Comparison of ENCODE assay signal across 8 cellular contexts in genomic region chr7:75600748-75601147, GRCh38.
DNase-seq lines count a peak whose midpoint lies in the region; ATAC-seq, FAIRE-seq and TF ChIP-seq lines count a peak whose summit lies in the region.
"Not testable (repeated sequence)": the region's sequence is repeated elsewhere in the genome, so short reads cannot be mapped to it uniquely, and the experiment has no call there.

No MANE protein-coding gene starts in this region.

- peaks cover 43% of the 10 kb centered on the region for H3K36me3 Mint-ChIP-seq in GM23338 (ENCODE audit: low read depth)
- peaks cover 22% of the 10 kb centered on the region for H3K36me3 Mint-ChIP-seq in WTC11
- peaks cover 13% of the 10 kb centered on the region for H3K36me3 Mint-ChIP-seq in neural progenitor cell

- intact Hi-C loops in K562 (cut with micrococcal nuclease); dorsolateral prefrontal cortex (cut with DNase I): not testable (repeated sequence)

- TF ChIP-seq CTCF in GM23338 (conservative IDR thresholded peaks at IDR 0.05; ENCODE audit: low read depth in 2 of 2); VCaP (conservative IDR thresholded peaks at IDR 0.05); WTC11 (IDR thresholded peaks at IDR 0.05); K562 (IDR thresholded peaks at IDR 0.05 in 2 of 3, conservative IDR thresholded peaks at IDR 0.05 in 1 of 3; ENCODE audit: insufficient read depth in 2 of 3, low read depth in 1 of 3, low read length in 3 of 3); dorsolateral prefrontal cortex (IDR thresholded peaks at IDR 0.05 in 54 of 56, conservative IDR thresholded peaks at IDR 0.05 in 2 of 56; ENCODE audit: low read depth in 1 of 56, partially characterized antibody in 56 of 56); neural progenitor cell (IDR thresholded peaks at IDR 0.05): not testable (repeated sequence)

- H3K4me3 Mint-ChIP-seq in GM23338, WTC11, neural progenitor cell: not testable (repeated sequence)

- not testable (repeated sequence) for ATAC-seq in GM23338, WTC11, K562

- H3K27ac ChIP-seq in GM23338 (ENCODE audit: low read depth) (peak overlapping the region; percentile 11; the same call in 1 of the 2 replicates), VCaP (peak overlapping the region; percentile 64; the same call in 1 of the 2 replicates), dorsolateral prefrontal cortex (peak overlapping the region in 55 of 59 donors; percentile 72 to 98 (median 95)), neural progenitor cell (peak overlapping the region; percentile 73), substantia nigra (ENCODE audit: low read depth, low read length, poor library complexity, severe bottlenecking) (peak overlapping the region; percentile 69), temporal lobe (ENCODE audit: low read depth, low read length) (peak overlapping the region; percentile 42)
- H3K27ac ChIP-seq in K562 (ENCODE audit: extremely low read depth, low read depth, low read length), result not testable (repeated sequence)

- H3K4me1 Mint-ChIP-seq in GM23338 (peaks cover 35% of the 10 kb centered on the region), WTC11 (peaks cover 39% of the 10 kb centered on the region), neural progenitor cell (peaks cover 34% of the 10 kb centered on the region)

- H2AFZ ChIP-seq in GM23338; K562 (ENCODE audit: low read depth, low read length); neural progenitor cell (replicated peaks): not testable (repeated sequence)

- not testable (repeated sequence) for H3K27ac Mint-ChIP-seq in GM23338, WTC11, neural progenitor cell

- peaks cover 16% of the 10 kb centered on the region for H3K79me2 ChIP-seq in GM23338 (replicated peaks; ENCODE audit: insufficient read depth)
- H3K79me2 ChIP-seq in K562 (ENCODE audit: control insufficient read depth, insufficient read depth, low read length), result not testable (repeated sequence)
- H3K79me2 ChIP-seq in neural progenitor cell (ENCODE audit: low read depth), result peaks cover 66% of the 10 kb centered on the region

- H3K4me1 ChIP-seq in GM23338 (ENCODE audit: insufficient read depth) (peaks cover 34% of the 10 kb centered on the region), K562 (replicated peaks in 1 of 2; ENCODE audit: control insufficient read depth in 2 of 2, insufficient read depth in 2 of 2, low read length in 2 of 2) (peaks cover 14 to 21% of the 10 kb centered on the region in 2 experiments; a peak in 4 of 5 replicates), neural progenitor cell (peaks cover 36% of the 10 kb centered on the region)

- H3K9me1 ChIP-seq in K562 (ENCODE audit: control insufficient read depth, insufficient read depth, low read length), result not testable (repeated sequence)

- H3K9me3 ChIP-seq in K562 (replicated peaks; ENCODE audit: control insufficient read depth, insufficient read depth, low read depth, low read length); neural progenitor cell (ENCODE audit: low read depth): not testable (repeated sequence)

- not testable (repeated sequence) for H3K9me3 Mint-ChIP-seq in GM23338, WTC11, neural progenitor cell

- not testable (repeated sequence) for BruUV-seq in K562 (replicated peaks; lab: Mats Ljungman, UMichigan)

- H3K9me2 ChIP-seq in GM23338 (ENCODE audit: insufficient read depth), result not testable (repeated sequence)

- in situ Hi-C loops in K562 (cut with MboI), result not testable (repeated sequence)

- H3K36me3 ChIP-seq in GM23338 (ENCODE audit: insufficient read depth); K562 (ENCODE audit: control insufficient read depth, insufficient read depth, low read length); neural progenitor cell: not testable (repeated sequence)

- H3K27me3 Mint-ChIP-seq in GM23338 (ENCODE audit: insufficient read depth, low read depth, poor library complexity); WTC11 (ENCODE audit: low read depth); neural progenitor cell (ENCODE audit: insufficient read depth, low read depth): not testable (repeated sequence)

- not testable (repeated sequence) for H3K27me3 ChIP-seq in GM23338 (ENCODE audit: insufficient read depth); K562 (ENCODE audit: control insufficient read depth in 2 of 2, insufficient read depth in 2 of 2, low read length in 2 of 2); dorsolateral prefrontal cortex; neural progenitor cell

- not testable (repeated sequence) for TF ChIP-seq RAD21 in K562 (CRISPR knock-in tag; conservative IDR thresholded peaks at IDR 0.05 in 1 of 2, IDR thresholded peaks at IDR 0.05 in 1 of 2)

- not testable (repeated sequence) for FAIRE-seq in K562 (lab: Jason Lieb, UNC)

- not testable (repeated sequence) for TF ChIP-seq POLR2A in K562 (conservative IDR thresholded peaks at IDR 0.05)

- CTCF ChIA-PET in WTC11 (lab: Charles Lee), result interaction anchor here (1.1 kb wide), 1 partner anchor 39 kb away, joined by 3 read pairs; no protein-coding TSS in a partner anchor
- CTCF ChIA-PET in K562 (lab: Yijun Ruan, JAX; ENCODE audit: low intra/inter-chr PET ratio), result not testable (repeated sequence)

- POLR2A ChIA-PET in WTC11 (lab: Charles Lee); K562 (lab: Yijun Ruan, JAX): not testable (repeated sequence)

- H3F3A ChIP-seq in GM23338 (replicated peaks; ENCODE audit: low read depth) (peaks cover 11% of the 10 kb centered on the region; the same call in 1 of the 2 replicates), neural progenitor cell (ENCODE audit: low read depth) (peaks cover 43% of the 10 kb centered on the region)

- not testable (repeated sequence) for H3K4me2 ChIP-seq in GM23338; K562 (ENCODE audit: insufficient read depth, low read length); neural progenitor cell

- not testable (repeated sequence) for TF ChIP-seq EP300 in K562 (IDR thresholded peaks at IDR 0.05; ENCODE audit: low read length)

- not testable (repeated sequence) for DNase-seq in GM23338 (ENCODE audit: low spot score); WTC11 (ENCODE audit: low spot score); K562 (ENCODE audit: extremely low read depth in 1 of 4, low spot score in 3 of 4); dorsolateral prefrontal cortex; neural progenitor cell (ENCODE audit: low spot score); substantia nigra (lab: John Stamatoyannopoulos, UW)

- H4K20me1 ChIP-seq in GM23338 (replicated peaks; ENCODE audit: insufficient read depth); K562 (replicated peaks; ENCODE audit: control insufficient read depth, insufficient read depth, low read length): not testable (repeated sequence)
- peaks cover 55% of the 10 kb centered on the region for H4K20me1 ChIP-seq in neural progenitor cell (ENCODE audit: low read depth)

- 31% methylated on average over 4 of the region's 4 CpGs for WGBS in K562 (ENCODE audit: insufficient coverage, low coverage, missing lambda C conversion rate)

- H3K4me3 ChIP-seq in GM23338, K562, dorsolateral prefrontal cortex, neural progenitor cell: not testable (repeated sequence)

- H3K9ac ChIP-seq in K562 (ENCODE audit: insufficient read depth in 1 of 2, low read depth in 2 of 2, low read length in 2 of 2); neural progenitor cell: not testable (repeated sequence)

TF ChIP-seq in WTC11, 78 proteins besides CTCF, POLR2A, EP300 and RAD21:
- TF ChIP-seq ZNF121 (CRISPR knock-in tag; IDR thresholded peaks at IDR 0.05), result peak; percentile 83
TF ChIP-seq in WTC11: peak in this region for 1; not testable (repeated sequence) for 77.

TF ChIP-seq in K562, 482 proteins besides CTCF, POLR2A, EP300 and RAD21:
- TF ChIP-seq ZNF121 (CRISPR knock-in tag; conservative IDR thresholded peaks at IDR 0.05), result peak; percentile 73
